ENCODE assay signal across 7 cellular contexts in the genomic region with DNA sequence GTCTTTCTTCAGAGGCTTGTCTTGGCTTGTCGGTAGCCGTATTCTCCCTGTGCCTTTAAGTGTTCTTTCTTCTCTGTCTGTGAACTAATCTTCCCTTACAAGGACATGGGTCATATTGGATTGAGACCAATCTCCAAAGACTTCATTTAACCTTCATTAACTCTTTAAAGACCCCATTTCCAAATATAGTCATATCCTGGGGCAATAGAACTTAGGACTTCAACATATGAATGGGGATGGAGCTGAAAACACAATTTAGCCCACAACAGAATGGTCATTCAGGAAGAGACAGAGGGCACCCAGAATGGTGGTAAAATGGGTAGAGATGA.
DNase-seq lines count a peak whose midpoint lies in the region; ATAC-seq lines count a peak whose summit lies in the region.

No MANE protein-coding gene starts in this region.

- POLR2A ChIA-PET in CD8-positive, alpha-beta memory T cell (lab: Charles Lee): no interaction called here

- no peak overlapping the region for H2BK120ac ChIP-seq in mesenchymal stem cell (ENCODE audit: low read depth, low read length)

- H2BK15ac ChIP-seq in mesenchymal stem cell (ENCODE audit: low read depth, poor library complexity, severe bottlenecking): peak overlapping the region; percentile 37

- H3K18ac ChIP-seq in mesenchymal stem cell (ENCODE audit: low read depth in 1 of 2, low read length in 2 of 2): no peak overlapping the region

- WGBS in mesenchymal stem cell: 100% methylated on average over 2 of the region's 2 CpGs

- no peak overlapping the region for H2AK5ac ChIP-seq in mesenchymal stem cell (ENCODE audit: low read length, severe bottlenecking)

- H3K4me3 ChIP-seq in CD8-positive, alpha-beta memory T cell (ENCODE audit: low read length): no peak overlapping the region
- no peak overlapping the region for H3K4me3 ChIP-seq in mesenchymal stem cell (ENCODE audit: insufficient read depth in 1 of 2, low read depth in 1 of 2, low read length in 2 of 2)

- peak overlapping the region in 1 of 7 donors; percentile 7 for H3K4me3 Mint-ChIP-seq in CD8-positive, alpha-beta memory T cell

- peak; percentile 1 for ATAC-seq in GM19455 (IDR thresholded peaks at IDR 0.05; ENCODE audit: unreplicated experiment)
- no peak for ATAC-seq in activated naive CD4-positive, alpha-beta T cell treated with anti-CD3 and anti-CD28 coated beads, Interleukin-2, amount 50 U/mL, for 72 hours
- no peak for ATAC-seq in GM18498 (IDR thresholded peaks at IDR 0.05; ENCODE audit: unreplicated experiment)

- no peak overlapping the region for H3K14ac ChIP-seq in mesenchymal stem cell (ENCODE audit: low read length in 2 of 2)

- H3K27ac ChIP-seq in CD8-positive, alpha-beta memory T cell (ENCODE audit: low read depth, low read length): no peak overlapping the region
- no peak overlapping the region for H3K27ac ChIP-seq in mesenchymal stem cell (ENCODE audit: low read length, poor library complexity, severe bottlenecking)

- H3K9me3 Mint-ChIP-seq in CD8-positive, alpha-beta memory T cell: no peaks in the 10 kb centered on the region
- peaks cover 0 to 11% of the 10 kb centered on the region in 2 donors for H3K9me3 Mint-ChIP-seq in activated naive CD4-positive, alpha-beta T cell treated with anti-CD3 and anti-CD28 coated beads, Interleukin-2, amount 50 U/mL, for 72 hours

- no peaks in the 10 kb centered on the region for H3K27me3 ChIP-seq in CD8-positive, alpha-beta memory T cell (ENCODE audit: insufficient read depth, low read length, poor library complexity, severe bottlenecking)
- no peaks in the 10 kb centered on the region for H3K27me3 ChIP-seq in mesenchymal stem cell (ENCODE audit: control insufficient read depth in 1 of 2, insufficient read depth in 1 of 2, low read length in 2 of 2)

- no peak overlapping the region for H4K91ac ChIP-seq in mesenchymal stem cell (ENCODE audit: low read length)

- H3K36me3 ChIP-seq in CD8-positive, alpha-beta memory T cell (ENCODE audit: insufficient read depth, low read length): no peaks in the 10 kb centered on the region
- no peaks in the 10 kb centered on the region for H3K36me3 ChIP-seq in mesenchymal stem cell (ENCODE audit: control insufficient read depth in 1 of 2, insufficient read depth in 2 of 2, low read depth in 1 of 2, low read length in 2 of 2)

- no peak overlapping the region for H3K23ac ChIP-seq in mesenchymal stem cell (ENCODE audit: low read length in 2 of 2)

- H3K9ac ChIP-seq in mesenchymal stem cell (ENCODE audit: low read length): no peak overlapping the region

- H3K79me1 ChIP-seq in mesenchymal stem cell (replicated peaks; ENCODE audit: low read length, poor library complexity, severe bottlenecking): no peaks in the 10 kb centered on the region

- peak overlapping the region in 7 of 8 donors; percentile 22 to 90 (median 64) for H3K27ac Mint-ChIP-seq in CD8-positive, alpha-beta memory T cell
- H3K27ac Mint-ChIP-seq in activated naive CD4-positive, alpha-beta T cell treated with anti-CD3 and anti-CD28 coated beads, Interleukin-2, amount 50 U/mL, for 72 hours: peak overlapping the region; percentile 95 to 97

- no peak overlapping the region for H3K4me2 ChIP-seq in mesenchymal stem cell (ENCODE audit: low read length, poor library complexity, severe bottlenecking)

- no peak for DNase-seq in CD8-positive, alpha-beta memory T cell
- no peak for DNase-seq in activated naive CD4-positive, alpha-beta T cell treated with anti-CD3 and anti-CD28 coated beads, Interleukin-2, amount 50 U/mL, for 72 hours (ENCODE audit: low spot score in 2 of 2)
- DNase-seq in mesenchymal stem cell: no peak
- no peak for DNase-seq in NCI-H187 (lab: John Stamatoyannopoulos, UW)
- DNase-seq in globus pallidus (ENCODE audit: low spot score): no peak

- H2BK12ac ChIP-seq in mesenchymal stem cell (ENCODE audit: low read length in 2 of 2): no peak overlapping the region

- H3K4me1 ChIP-seq in CD8-positive, alpha-beta memory T cell (ENCODE audit: insufficient read depth, low read length): peaks cover 23% of the 10 kb centered on the region
- no peaks in the 10 kb centered on the region for H3K4me1 ChIP-seq in mesenchymal stem cell (ENCODE audit: control insufficient read depth, insufficient read depth, low read depth, low read length)

- H4K8ac ChIP-seq in mesenchymal stem cell (ENCODE audit: low read length): no peak overlapping the region

- H3K4me1 Mint-ChIP-seq in CD8-positive, alpha-beta memory T cell: peaks cover 28 to 35% (median 29%) of the 10 kb centered on the region in 3 donors

- H2AFZ ChIP-seq in mesenchymal stem cell (ENCODE audit: low read depth, low read length): no peak overlapping the region

- no peak overlapping the region for H3K4ac ChIP-seq in mesenchymal stem cell (ENCODE audit: low read depth in 1 of 2, low read length in 2 of 2)

- H2BK5ac ChIP-seq in mesenchymal stem cell (ENCODE audit: low read depth, low read length, poor library complexity, severe bottlenecking): no peak overlapping the region

- H3K27me3 Mint-ChIP-seq in CD8-positive, alpha-beta memory T cell: no peaks in the 10 kb centered on the region

- CTCF ChIA-PET in CD8-positive, alpha-beta memory T cell (lab: Charles Lee): interaction anchor here (1.9 kb wide), 1 partner anchor 14 kb away, joined by 10 read pairs; no protein-coding TSS in a partner anchor

- no peaks in the 10 kb centered on the region for H3K9me3 ChIP-seq in CD8-positive, alpha-beta memory T cell (ENCODE audit: low read length)
- H3K9me3 ChIP-seq in mesenchymal stem cell (ENCODE audit: control insufficient read depth, low read length): no peaks in the 10 kb centered on the region

- no peaks in the 10 kb centered on the region for H3K36me3 Mint-ChIP-seq in CD8-positive, alpha-beta memory T cell
- H3K36me3 Mint-ChIP-seq in activated naive CD4-positive, alpha-beta T cell treated with anti-CD3 and anti-CD28 coated beads, Interleukin-2, amount 50 U/mL, for 72 hours: peaks cover 0 to 6% of the 10 kb centered on the region in 2 donors
